In genomic region chr15:39783244-39783820, GRCh38 we compare ENCODE assay signal across 8 cellular contexts. TPM values are rescaled to one million over a fixed set of nuclear protein-coding genes. Genes with fewer than 3 reads are reported as not detected.
DNase-seq lines count a peak whose midpoint lies in the region; ATAC-seq lines count a peak whose summit lies in the region.

No MANE protein-coding gene starts in this region.

- H3K36me3 Mint-ChIP-seq in activated CD8-positive, alpha-beta T cell treated with anti-CD3 and anti-CD28 coated beads, Interleukin-2, amount 10 ng/mL, durations not matched to agents 7 days and 5 days (ENCODE audit: low read depth), result peaks cover 11% of the 10 kb centered on the region
- H3K36me3 Mint-ChIP-seq in stimulated activated memory B cell treated with anti-CD40 and anti-IgM and Interleukin-4, amounts not matched to agents 10 μg/mL and 1 μg/mL and 100 μg/mL, for 72 hours, result no peaks in the 10 kb centered on the region

- peak overlapping the region; percentile 73 for H3K27ac Mint-ChIP-seq in activated CD8-positive, alpha-beta T cell treated with anti-CD3 and anti-CD28 coated beads, Interleukin-2, amount 10 ng/mL, durations not matched to agents 7 days and 5 days
- peak overlapping the region; percentile 90 for H3K27ac Mint-ChIP-seq in stimulated activated memory B cell treated with anti-CD40 and anti-IgM and Interleukin-4, amounts not matched to agents 10 μg/mL and 1 μg/mL and 100 μg/mL, for 72 hours

- H3K27me3 ChIP-seq in iPS DF 6.9 (ENCODE audit: control insufficient read depth, insufficient read depth, low read length), result no peaks in the 10 kb centered on the region

- no peaks in the 10 kb centered on the region for H3K9me3 ChIP-seq in iPS DF 6.9 (ENCODE audit: control insufficient read depth, insufficient read depth, low read length)

- peak overlapping the region; percentile 96 for H3K4me3 ChIP-seq in iPS DF 6.9 (ENCODE audit: low read length)

- no peak for ATAC-seq in activated CD8-positive, alpha-beta T cell treated with anti-CD3 and anti-CD28 coated beads, Interleukin-2, amount 10 ng/mL, durations not matched to agents 7 days and 5 days
- ATAC-seq in stimulated activated memory B cell treated with anti-CD40 and anti-IgM and Interleukin-4, amounts not matched to agents 10 μg/mL and 1 μg/mL and 100 μg/mL, for 72 hours, result no peak
- no peak for ATAC-seq in HG02571 (IDR thresholded peaks at IDR 0.05; ENCODE audit: unreplicated experiment)
- no peak for ATAC-seq in GM21360 (IDR thresholded peaks at IDR 0.05; ENCODE audit: unreplicated experiment)
- ATAC-seq in GM18868 (IDR thresholded peaks at IDR 0.05; ENCODE audit: unreplicated experiment), result no peak

- H3K4me1 Mint-ChIP-seq in activated CD8-positive, alpha-beta T cell treated with anti-CD3 and anti-CD28 coated beads, Interleukin-2, amount 10 ng/mL, durations not matched to agents 7 days and 5 days (ENCODE audit: low read depth), result peaks cover 57% of the 10 kb centered on the region
- H3K4me1 Mint-ChIP-seq in stimulated activated memory B cell treated with anti-CD40 and anti-IgM and Interleukin-4, amounts not matched to agents 10 μg/mL and 1 μg/mL and 100 μg/mL, for 72 hours, result peaks cover 31% of the 10 kb centered on the region

- peaks cover 6% of the 10 kb centered on the region; the same call in 1 of the 2 replicates for H3K4me1 ChIP-seq in iPS DF 6.9 (ENCODE audit: control insufficient read depth, insufficient read depth, low read length)

- no peaks in the 10 kb centered on the region for H3K9me3 Mint-ChIP-seq in activated CD8-positive, alpha-beta T cell treated with anti-CD3 and anti-CD28 coated beads, Interleukin-2, amount 10 ng/mL, durations not matched to agents 7 days and 5 days (ENCODE audit: insufficient read depth)
- H3K9me3 Mint-ChIP-seq in stimulated activated memory B cell treated with anti-CD40 and anti-IgM and Interleukin-4, amounts not matched to agents 10 μg/mL and 1 μg/mL and 100 μg/mL, for 72 hours, result no peaks in the 10 kb centered on the region

- CTCF ChIA-PET in activated CD8-positive, alpha-beta T cell treated with anti-CD3 and anti-CD28 coated beads, Interleukin-2, amount 10 ng/mL, durations not matched to agents 7 days and 5 days (lab: Charles Lee), result interaction anchor here (0.9 to 2.0 kb wide), 11 partner anchors 10 to 491 kb away, joined by 3 to 9 read pairs (median 4); partner anchors contain the start of gene SRP14

- POLR2A ChIA-PET in activated CD8-positive, alpha-beta T cell treated with anti-CD3 and anti-CD28 coated beads, Interleukin-2, amount 10 ng/mL, durations not matched to agents 7 days and 5 days (lab: Charles Lee), result interaction anchor here (0.6 kb wide), 1 partner anchor 180 kb away, joined by 3 read pairs; no protein-coding TSS in a partner anchor

- H3K27ac ChIP-seq in iPS DF 6.9 (ENCODE audit: low read length), result no peak overlapping the region

- peak overlapping the region; percentile 85 for H3K4me3 Mint-ChIP-seq in activated CD8-positive, alpha-beta T cell treated with anti-CD3 and anti-CD28 coated beads, Interleukin-2, amount 10 ng/mL, durations not matched to agents 7 days and 5 days
- peak overlapping the region; percentile 97 for H3K4me3 Mint-ChIP-seq in stimulated activated memory B cell treated with anti-CD40 and anti-IgM and Interleukin-4, amounts not matched to agents 10 μg/mL and 1 μg/mL and 100 μg/mL, for 72 hours

- DNase-seq in NCI-H1417 (lab: John Stamatoyannopoulos, UW) (peak in 2 of 3 experiments; percentile 22 to 42), NCI-H1417 treated with DMSO at 0.1 percent for 48 hours (lab: John Stamatoyannopoulos, UW) (no peak), iPS DF 6.9 (ENCODE audit: low read depth, low spot score) (no peak)
- DNase-seq in activated CD8-positive, alpha-beta T cell treated with anti-CD3 and anti-CD28 coated beads, Interleukin-2, amount 10 ng/mL, durations not matched to agents 7 days and 5 days, result no peak

- no peaks in the 10 kb centered on the region for H3K36me3 ChIP-seq in iPS DF 6.9 (ENCODE audit: control insufficient read depth, insufficient read depth, low read length)

- no peaks in the 10 kb centered on the region for H3K27me3 Mint-ChIP-seq in activated CD8-positive, alpha-beta T cell treated with anti-CD3 and anti-CD28 coated beads, Interleukin-2, amount 10 ng/mL, durations not matched to agents 7 days and 5 days (ENCODE audit: low read depth)
- H3K27me3 Mint-ChIP-seq in stimulated activated memory B cell treated with anti-CD40 and anti-IgM and Interleukin-4, amounts not matched to agents 10 μg/mL and 1 μg/mL and 100 μg/mL, for 72 hours, result no peaks in the 10 kb centered on the region

- WGBS in iPS DF 6.9 (ENCODE audit: insufficient coverage, insufficient read length), result no CpG with 5 or more reads among the region's 10 CpGs

RNA-seq across cellular contexts. Expression of gene FSIP1, which starts 0.7 kb away (rescaled TPM):
- total RNA-seq in activated CD8-positive, alpha-beta T cell treated with anti-CD3 and anti-CD28 coated beads, Interleukin-2, amount 10 ng/mL, durations not matched to agents 7 days and 5 days, result 1 to 10 TPM in 1 of 2 experiments, under 1 TPM in 1; 0.73 to 1.0 TPM

Comparison
In these comparisons a context has a peak if more than half of its experiments do, and no peak if none do; other contexts are left out.
1. DNase-seq: peak in NCI-H1417 (2 of 3); none in NCI-H1417 treated with DMSO at 0.1 percent for 48 hours (single experiment), activated CD8-positive, alpha-beta T cell treated with anti-CD3 and anti-CD28 coated beads, Interleukin-2, amount 10 ng/mL, durations not matched to agents 7 days and 5 days (single experiment) and iPS DF 6.9 (single experiment).